In the genomic region with DNA sequence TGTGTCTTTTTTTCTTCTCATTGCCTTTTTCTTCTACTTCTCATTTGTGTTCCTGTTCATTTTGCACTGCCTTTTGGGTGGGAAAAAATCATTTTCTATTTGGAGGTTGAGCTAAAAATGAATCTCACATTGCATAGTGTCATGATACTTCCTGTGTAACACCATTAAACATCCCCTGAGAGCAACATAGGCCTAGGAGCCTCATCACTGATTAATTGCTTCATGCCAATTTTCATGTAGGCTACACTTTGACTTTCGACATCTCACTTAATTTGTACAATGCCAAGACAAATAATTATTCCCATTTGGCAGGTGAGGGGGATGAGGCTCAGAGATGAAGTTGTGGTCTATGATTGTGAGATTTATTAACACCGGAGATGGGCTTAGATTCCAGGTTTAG, we compare ENCODE assay signal across 32 cellular contexts.
"Had no signal": no experiment of that assay in that cellular context is flagged by ENCODE, and none has a peak within 500 bp of the region (broad histone marks: within the 10 kb centered on the region; RNA-seq: fewer than 3 reads in every experiment).

No MANE protein-coding gene starts in this region.

- H3K4me1 ChIP-seq: esophagus squamous epithelium, neural progenitor cell, prostate gland, right atrium auricular region, suprapubic skin, transverse colon, upper lobe of right lung, uterus had no signal

- H3K36me3 Mint-ChIP-seq: naive thymus-derived CD4-positive, alpha-beta T cell; neural progenitor cell had no signal

- H3K9me3 Mint-ChIP-seq: nephron; neural progenitor cell; stimulated activated naive CD8-positive, alpha-beta T cell treated with anti-CD3 and anti-CD28 coated beads, Interleukin-15, amount 100 ng/mL, for 72 hours had no signal

- DNase-seq: dermis blood vessel endothelial cell; effector memory CD4-positive, alpha-beta T cell; erythroblast; esophagus squamous epithelium; foreskin melanocyte; glutamatergic neuron; heart right ventricle; hippocampal formation; left cardiac atrium; left lung; mesenchymal stem cell; midbrain; naive thymus-derived CD4-positive, alpha-beta T cell; nucleus accumbens; stimulated activated CD4-positive, alpha-beta T cell treated with anti-CD3 and anti-CD28 coated beads, Interleukin-12 subunit alpha, Interleukin-12 subunit beta, amount 100 ng/mL, for 4 hours; stimulated activated CD4-positive, alpha-beta T cell treated with anti-CD3 and anti-CD28 coated beads, Interleukin-1b, Interleukin-23, amount 100 ng/mL, for 48 hours; stimulated activated CD4-positive, alpha-beta T cell treated with anti-CD3 and anti-CD28 coated beads, Interleukin-4, amount 100 ng/mL, for 1 hour; stimulated activated CD8-positive, alpha-beta memory T cell treated with anti-CD3 and anti-CD28 coated beads, Interleukin-4, amount 100 ng/mL, for 48 hours; stimulated activated naive CD4-positive, alpha-beta T cell; stimulated activated naive CD8-positive, alpha-beta T cell treated with anti-CD3 and anti-CD28 coated beads, Interleukin-15, amount 100 ng/mL, for 72 hours; transverse colon; upper lobe of right lung; uterus had no signal

- H3K27me3 ChIP-seq: esophagus squamous epithelium, heart right ventricle, left lung, neural progenitor cell, right atrium auricular region, suprapubic skin, transverse colon, upper lobe of right lung, uterus had no signal

- H3K9ac ChIP-seq: neural progenitor cell had no signal

- H3K4me1 Mint-ChIP-seq: neural progenitor cell; stimulated activated naive CD8-positive, alpha-beta T cell treated with anti-CD3 and anti-CD28 coated beads, Interleukin-15, amount 100 ng/mL, for 72 hours had no signal

- FAIRE-seq: endometrium, islet of Langerhans had no signal

- H3K36me3 ChIP-seq: esophagus squamous epithelium, heart right ventricle, left lung, neural progenitor cell, prostate gland, right atrium auricular region, suprapubic skin, transverse colon, upper lobe of right lung, uterus had no signal

- H3K27ac ChIP-seq: esophagus squamous epithelium, heart right ventricle, left lung, neural progenitor cell, prostate gland, right atrium auricular region, suprapubic skin, transverse colon, upper lobe of right lung, uterus had no signal

- H3K4me3 ChIP-seq: esophagus squamous epithelium, heart right ventricle, left lung, neural progenitor cell, prostate gland, right atrium auricular region, smooth muscle cell, suprapubic skin, transverse colon, upper lobe of right lung, uterus had no signal

- H3K9me3 ChIP-seq: esophagus squamous epithelium, heart right ventricle, left lung, prostate gland, right atrium auricular region, suprapubic skin, transverse colon, upper lobe of right lung, uterus had no signal

- H3K27ac Mint-ChIP-seq: naive thymus-derived CD4-positive, alpha-beta T cell; nephron; neural progenitor cell; stimulated activated naive CD8-positive, alpha-beta T cell treated with anti-CD3 and anti-CD28 coated beads, Interleukin-15, amount 100 ng/mL, for 72 hours had no signal

- H3K4me2 ChIP-seq: neural progenitor cell, smooth muscle cell had no signal

- ATAC-seq: heart right ventricle; left cardiac atrium; left lung; naive thymus-derived CD4-positive, alpha-beta T cell; sciatic nerve; stimulated activated naive CD8-positive, alpha-beta T cell treated with anti-CD3 and anti-CD28 coated beads, Interleukin-15, amount 100 ng/mL, for 72 hours had no signal

- H2AFZ ChIP-seq: neural progenitor cell had no signal

- H3K4me3 Mint-ChIP-seq: naive thymus-derived CD4-positive, alpha-beta T cell; nephron; neural progenitor cell; stimulated activated naive CD8-positive, alpha-beta T cell treated with anti-CD3 and anti-CD28 coated beads, Interleukin-15, amount 100 ng/mL, for 72 hours had no signal
